ENCODE assay signal across 8 cellular contexts in the genomic region with DNA sequence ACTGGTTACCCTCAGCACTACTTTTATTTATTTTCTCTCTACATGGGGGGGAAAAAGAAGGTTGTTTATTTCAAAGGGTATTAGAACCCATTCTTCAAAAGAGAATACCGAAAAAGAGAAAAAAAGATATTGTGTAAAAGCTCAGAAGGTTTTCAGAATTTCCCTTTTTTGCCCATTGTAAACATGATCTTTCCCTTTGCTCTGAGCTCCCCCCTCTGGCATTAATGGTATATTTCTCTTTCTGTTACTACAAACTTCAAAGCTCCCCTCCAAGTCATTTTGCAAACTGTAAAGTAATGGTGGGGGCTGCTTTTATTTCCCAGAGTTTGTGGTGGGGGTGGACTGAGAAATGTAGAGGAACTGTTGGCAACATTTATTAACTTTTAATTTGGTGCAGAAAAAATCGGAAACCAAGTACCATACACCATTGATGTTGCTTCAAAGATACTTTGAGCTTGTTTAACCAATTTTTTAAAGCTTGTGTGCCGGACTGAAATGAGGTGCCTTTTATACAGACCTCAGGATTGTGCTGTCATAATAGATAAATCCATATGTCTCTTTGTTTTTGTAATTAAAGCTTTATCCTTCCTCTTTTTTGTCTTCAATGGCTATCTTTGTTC.
DNase-seq lines count a peak whose midpoint lies in the region; ATAC-seq and TF ChIP-seq lines count a peak whose summit lies in the region.

No MANE protein-coding gene starts in this region.

- H3K9me3 Mint-ChIP-seq in HFFc6 (no peaks in the 10 kb centered on the region), type B pancreatic cell (no peaks in the 10 kb centered on the region)

- intact Hi-C loops in left ventricle myocardium superior (cut with micrococcal nuclease), result no loop called here

- TF ChIP-seq CTCF in HFFc6 (IDR thresholded peaks at IDR 0.05), result peak; percentile 74
- TF ChIP-seq CTCF in type B pancreatic cell (conservative IDR thresholded peaks at IDR 0.05), result peak; percentile 67

- peaks cover 65% of the 10 kb centered on the region for H3K4me1 Mint-ChIP-seq in HFFc6 (ENCODE audit: low read depth)
- peaks cover 3% of the 10 kb centered on the region for H3K4me1 Mint-ChIP-seq in type B pancreatic cell (ENCODE audit: unreplicated experiment)

- DNase-seq in COLO829 (ENCODE audit: low spot score) (peak; percentile 81), HFFc6 (peak; percentile 5), left ventricle myocardium superior (no peak), type B pancreatic cell (ENCODE audit: extremely low spot score, unreplicated experiment) (no peak), middle frontal gyrus (ENCODE audit: extremely low spot score, low spot score) (no peak), NCI-H345 (lab: John Stamatoyannopoulos, UW) (no peak)
- DNase-seq in stimulated activated CD4-positive, alpha-beta T cell treated with anti-CD3 and anti-CD28 coated beads, Interleukin-4, amount 100 ng/mL, for 24 hours, result no peak

- no peaks in the 10 kb centered on the region for H3K27me3 Mint-ChIP-seq in HFFc6 (ENCODE audit: insufficient read depth)
- H3K27me3 Mint-ChIP-seq in type B pancreatic cell, result no peaks in the 10 kb centered on the region

- H3K36me3 Mint-ChIP-seq in HFFc6 (ENCODE audit: low read depth), result 0 out of 2 replicates have a peak, but pooled peaks cover 6% of the 10 kb centered on the region
- peaks cover 4% of the 10 kb centered on the region for H3K36me3 Mint-ChIP-seq in type B pancreatic cell

- H3K4me3 Mint-ChIP-seq in HFFc6, result no peak overlapping the region
- no peak overlapping the region for H3K4me3 Mint-ChIP-seq in type B pancreatic cell

- H3K27ac Mint-ChIP-seq in HFFc6, result 0 out of 2 replicates have a peak overlapping the region, but pooled peaks have one; percentile 8
- no peak overlapping the region for H3K27ac Mint-ChIP-seq in type B pancreatic cell

- ATAC-seq in SK-N-SH treated with all-trans-retinoic acid at 6 μM for 48 hours (peak; percentile 71), left ventricle myocardium superior (peak; percentile 51)

TF ChIP-seq in SK-N-SH treated with all-trans-retinoic acid at 6 μM for 48 hours, 23 proteins besides CTCF, POLR2A, EP300 and RAD21:
- TF ChIP-seq, protein P1, sequence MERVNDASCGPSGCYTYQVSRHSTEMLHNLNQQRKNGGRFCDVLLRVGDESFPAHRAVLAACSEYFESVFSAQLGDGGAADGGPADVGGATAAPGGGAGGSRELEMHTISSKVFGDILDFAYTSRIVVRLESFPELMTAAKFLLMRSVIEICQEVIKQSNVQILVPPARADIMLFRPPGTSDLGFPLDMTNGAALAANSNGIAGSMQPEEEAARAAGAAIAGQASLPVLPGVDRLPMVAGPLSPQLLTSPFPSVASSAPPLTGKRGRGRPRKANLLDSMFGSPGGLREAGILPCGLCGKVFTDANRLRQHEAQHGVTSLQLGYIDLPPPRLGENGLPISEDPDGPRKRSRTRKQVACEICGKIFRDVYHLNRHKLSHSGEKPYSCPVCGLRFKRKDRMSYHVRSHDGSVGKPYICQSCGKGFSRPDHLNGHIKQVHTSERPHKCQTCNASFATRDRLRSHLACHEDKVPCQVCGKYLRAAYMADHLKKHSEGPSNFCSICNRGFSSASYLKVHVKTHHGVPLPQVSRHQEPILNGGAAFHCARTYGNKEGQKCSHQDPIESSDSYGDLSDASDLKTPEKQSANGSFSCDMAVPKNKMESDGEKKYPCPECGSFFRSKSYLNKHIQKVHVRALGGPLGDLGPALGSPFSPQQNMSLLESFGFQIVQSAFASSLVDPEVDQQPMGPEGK (CRISPR knock-in tag; IDR thresholded peaks at IDR 0.05; ENCODE audit: borderline replicate concordance), result no peak
- TF ChIP-seq TOX (CRISPR knock-in tag; IDR thresholded peaks at IDR 0.05; ENCODE audit: borderline replicate concordance) (no peak), ZC3H10 (CRISPR knock-in tag; IDR thresholded peaks at IDR 0.05) (no peak), RARB (CRISPR knock-in tag; IDR thresholded peaks at IDR 0.05) (no peak), TCF4 (CRISPR knock-in tag; IDR thresholded peaks at IDR 0.05; ENCODE audit: borderline replicate concordance) (no peak), GLIS3 (CRISPR knock-in tag; IDR thresholded peaks at IDR 0.05) (no peak), TSHZ2 (CRISPR knock-in tag; IDR thresholded peaks at IDR 0.05) (no peak), ESRRG (CRISPR knock-in tag; IDR thresholded peaks at IDR 0.05) (no peak), ZNF565 (CRISPR knock-in tag; conservative IDR thresholded peaks at IDR 0.05; ENCODE audit: low read depth) (no peak), OSR1 (CRISPR knock-in tag; IDR thresholded peaks at IDR 0.05) (no peak), BACH2 (CRISPR knock-in tag; IDR thresholded peaks at IDR 0.05; ENCODE audit: borderline replicate concordance) (no peak), ARNTL (CRISPR knock-in tag; IDR thresholded peaks at IDR 0.05; ENCODE audit: borderline replicate concordance, low read depth) (no peak), ZFP30 (CRISPR knock-in tag; IDR thresholded peaks at IDR 0.05) (no peak), ZNF8 (CRISPR knock-in tag; IDR thresholded peaks at IDR 0.05) (no peak), ZFP3 (CRISPR knock-in tag; IDR thresholded peaks at IDR 0.05) (no peak), ISL1 (CRISPR knock-in tag; IDR thresholded peaks at IDR 0.05) (no peak), CSDC2 (CRISPR knock-in tag; IDR thresholded peaks at IDR 0.05) (no peak), ZNF70 (CRISPR knock-in tag; IDR thresholded peaks at IDR 0.05) (no peak)
- TF ChIP-seq, protein P2, sequence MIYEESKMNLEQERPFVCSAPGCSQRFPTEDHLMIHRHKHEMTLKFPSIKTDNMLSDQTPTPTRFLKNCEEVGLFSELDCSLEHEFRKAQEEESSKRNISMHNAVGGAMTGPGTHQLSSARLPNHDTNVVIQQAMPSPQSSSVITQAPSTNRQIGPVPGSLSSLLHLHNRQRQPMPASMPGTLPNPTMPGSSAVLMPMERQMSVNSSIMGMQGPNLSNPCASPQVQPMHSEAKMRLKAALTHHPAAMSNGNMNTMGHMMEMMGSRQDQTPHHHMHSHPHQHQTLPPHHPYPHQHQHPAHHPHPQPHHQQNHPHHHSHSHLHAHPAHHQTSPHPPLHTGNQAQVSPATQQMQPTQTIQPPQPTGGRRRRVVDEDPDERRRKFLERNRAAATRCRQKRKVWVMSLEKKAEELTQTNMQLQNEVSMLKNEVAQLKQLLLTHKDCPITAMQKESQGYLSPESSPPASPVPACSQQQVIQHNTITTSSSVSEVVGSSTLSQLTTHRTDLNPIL (CRISPR knock-in tag; IDR thresholded peaks at IDR 0.05; ENCODE audit: low read depth), result no peak
- TF ChIP-seq, protein P3, sequence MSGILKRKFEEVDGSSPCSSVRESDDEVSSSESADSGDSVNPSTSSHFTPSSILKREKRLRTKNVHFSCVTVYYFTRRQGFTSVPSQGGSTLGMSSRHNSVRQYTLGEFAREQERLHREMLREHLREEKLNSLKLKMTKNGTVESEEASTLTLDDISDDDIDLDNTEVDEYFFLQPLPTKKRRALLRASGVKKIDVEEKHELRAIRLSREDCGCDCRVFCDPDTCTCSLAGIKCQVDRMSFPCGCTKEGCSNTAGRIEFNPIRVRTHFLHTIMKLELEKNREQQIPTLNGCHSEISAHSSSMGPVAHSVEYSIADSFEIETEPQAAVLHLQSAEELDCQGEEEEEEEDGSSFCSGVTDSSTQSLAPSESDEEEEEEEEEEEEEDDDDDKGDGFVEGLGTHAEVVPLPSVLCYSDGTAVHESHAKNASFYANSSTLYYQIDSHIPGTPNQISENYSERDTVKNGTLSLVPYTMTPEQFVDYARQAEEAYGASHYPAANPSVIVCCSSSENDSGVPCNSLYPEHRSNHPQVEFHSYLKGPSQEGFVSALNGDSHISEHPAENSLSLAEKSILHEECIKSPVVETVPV (CRISPR knock-in tag; IDR thresholded peaks at IDR 0.05), result no peak

Comparison
In these comparisons a context has a peak if more than half of its experiments do, and no peak if none do; other contexts are left out.
1. DNase-seq: peak in COLO829 (single experiment) and HFFc6 (single experiment); none in left ventricle myocardium superior (single experiment), type B pancreatic cell (single experiment), stimulated activated CD4-positive, alpha-beta T cell treated with anti-CD3 and anti-CD28 coated beads, Interleukin-4, amount 100 ng/mL, for 24 hours (single experiment), middle frontal gyrus (single experiment) and NCI-H345 (single experiment).